In the genomic region with DNA sequence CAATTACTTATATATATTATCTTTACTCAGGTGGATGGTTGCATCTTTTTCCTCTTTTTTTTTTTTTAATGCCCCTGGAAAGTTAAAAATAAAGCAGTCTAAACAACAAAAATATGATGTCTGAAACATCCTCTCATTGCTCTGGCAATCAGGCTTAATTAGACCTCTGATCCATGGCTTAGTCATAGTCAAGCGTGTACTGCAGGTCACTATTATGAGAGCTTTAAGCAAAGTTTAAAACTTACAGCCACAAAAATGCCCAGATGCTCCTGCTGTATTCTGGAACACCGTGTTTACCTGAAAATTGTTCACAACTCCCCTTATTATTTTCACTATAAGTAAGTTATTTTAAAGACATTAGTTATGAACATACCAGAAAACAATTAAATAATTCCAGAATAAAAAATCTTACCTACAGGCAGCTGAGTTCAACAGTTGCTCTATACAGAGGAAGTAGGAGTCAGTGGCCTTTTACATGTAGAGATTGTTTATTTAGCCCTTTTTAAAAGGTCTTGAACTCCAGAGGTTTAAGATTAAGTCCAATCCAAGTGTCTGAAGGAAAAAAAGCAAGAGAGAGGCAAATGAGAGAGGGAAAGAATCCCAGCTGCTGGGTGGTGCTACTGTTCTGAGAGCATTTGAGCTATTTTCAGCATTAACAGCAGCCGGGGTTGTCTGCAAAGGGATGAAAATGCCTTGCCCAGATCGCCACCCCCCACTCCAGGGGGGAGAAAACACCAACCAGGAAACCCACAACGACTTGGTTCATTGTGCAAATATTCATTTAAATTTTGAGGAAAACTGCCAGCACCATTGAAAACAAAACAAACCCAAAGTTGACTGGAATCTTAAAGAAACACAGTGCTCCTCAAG, we compare ENCODE assay signal across 9 cellular contexts. TPM values are rescaled to one million over a fixed set of nuclear protein-coding genes. Genes with fewer than 3 reads are reported as not detected.
DNase-seq lines count a peak whose midpoint lies in the region; ATAC-seq and TF ChIP-seq lines count a peak whose summit lies in the region.
"Had no signal": no experiment of that assay in that cellular context is flagged by ENCODE, and none has a peak within 500 bp of the region (broad histone marks: within the 10 kb centered on the region; RNA-seq: fewer than 3 reads in every experiment).

No MANE protein-coding gene starts in this region.

- H3K9me3 Mint-ChIP-seq in activated CD4-positive, alpha-beta memory T cell treated with anti-CD3 and anti-CD28 coated beads, Interleukin-2, amount 10 ng/mL, durations not matched to agents 7 days and 5 days, result no peaks in the 10 kb centered on the region

- in situ Hi-C loops in G401 (cut with HindIII; ENCODE audit: low sequenced_read_pairs), result no loop called here

- TF ChIP-seq CTCF in retinal pigment epithelial cell (conservative IDR thresholded peaks at IDR 0.05; ENCODE audit: low read depth, low read length), result no peak
- no peak for TF ChIP-seq CTCF in WERI-Rb-1 (IDR thresholded peaks at IDR 0.05; ENCODE audit: low read depth, low read length)

- no peak overlapping the region for H3K27ac Mint-ChIP-seq in activated CD4-positive, alpha-beta memory T cell treated with anti-CD3 and anti-CD28 coated beads, Interleukin-2, amount 10 ng/mL, durations not matched to agents 7 days and 5 days

- CTCF ChIA-PET in activated CD4-positive, alpha-beta memory T cell treated with anti-CD3 and anti-CD28 coated beads, Interleukin-2, amount 10 ng/mL, durations not matched to agents 7 days and 5 days (lab: Charles Lee), result interaction anchor here (1.9 kb wide), 1 partner anchor 263 kb away, joined by 4 read pairs; no protein-coding TSS in a partner anchor

- H3K4me3 Mint-ChIP-seq in activated CD4-positive, alpha-beta memory T cell treated with anti-CD3 and anti-CD28 coated beads, Interleukin-2, amount 10 ng/mL, durations not matched to agents 7 days and 5 days, result no peak overlapping the region

- H3K27me3 ChIP-seq in WERI-Rb-1 (ENCODE audit: insufficient read depth, low read depth, severe bottlenecking), result no peaks in the 10 kb centered on the region

- H3K36me3 ChIP-seq in WERI-Rb-1, result no peaks in the 10 kb centered on the region
- H3K36me3 ChIP-seq: neutrophil had no signal

- H3K9me3 ChIP-seq in WERI-Rb-1 (ENCODE audit: severe bottlenecking), result peaks cover 2% of the 10 kb centered on the region
- H3K9me3 ChIP-seq: neutrophil had no signal

- H3K36me3 Mint-ChIP-seq in activated CD4-positive, alpha-beta memory T cell treated with anti-CD3 and anti-CD28 coated beads, Interleukin-2, amount 10 ng/mL, durations not matched to agents 7 days and 5 days (ENCODE audit: low read depth), result no peaks in the 10 kb centered on the region

- peak; percentile 11 for DNase-seq in G401 (ENCODE audit: low spot score)
- DNase-seq in astrocyte of the hippocampus (ENCODE audit: low read depth, low spot score), result peak; percentile 95
- DNase-seq in hepatic stellate cell (ENCODE audit: low spot score), result peak; percentile 65
- DNase-seq in retinal pigment epithelial cell (ENCODE audit: low read depth), result peak; percentile 69
- no peak for DNase-seq in WERI-Rb-1
- DNase-seq in NOMO-1 treated with DMSO at 0.1 percent for 48 hours (lab: John Stamatoyannopoulos, UW; ENCODE audit: unreplicated experiment), result no peak
- DNase-seq in activated CD4-positive, alpha-beta memory T cell treated with anti-CD3 and anti-CD28 coated beads, Interleukin-2, amount 10 ng/mL, durations not matched to agents 7 days and 5 days, result no peak

- peak overlapping the region; percentile 48 for H3K4me3 ChIP-seq in retinal pigment epithelial cell (ENCODE audit: low read length)
- H3K4me3 ChIP-seq in WERI-Rb-1 (ENCODE audit: low read depth, low read length), result no peak overlapping the region

- H3K4me1 Mint-ChIP-seq in activated CD4-positive, alpha-beta memory T cell treated with anti-CD3 and anti-CD28 coated beads, Interleukin-2, amount 10 ng/mL, durations not matched to agents 7 days and 5 days, result no peaks in the 10 kb centered on the region

- no peak overlapping the region for H3K27ac ChIP-seq in WERI-Rb-1
- H3K27ac ChIP-seq: neutrophil had no signal

- peaks cover 4% of the 10 kb centered on the region for H3K27me3 Mint-ChIP-seq in activated CD4-positive, alpha-beta memory T cell treated with anti-CD3 and anti-CD28 coated beads, Interleukin-2, amount 10 ng/mL, durations not matched to agents 7 days and 5 days

- no peak for ATAC-seq in HG03342 (IDR thresholded peaks at IDR 0.05; ENCODE audit: unreplicated experiment)

- POLR2A ChIA-PET in activated CD4-positive, alpha-beta memory T cell treated with anti-CD3 and anti-CD28 coated beads, Interleukin-2, amount 10 ng/mL, durations not matched to agents 7 days and 5 days (lab: Charles Lee), result no interaction called here

RNA-seq across cellular contexts. Expression of gene SORBS2, which starts 36.9 kb away (rescaled TPM):
- total RNA-seq in G401 (2014; rRNA removed; shearing (Covaris generic)), result 16.3 and 39.7 TPM in 2 replicates
- not detected for total RNA-seq in activated CD4-positive, alpha-beta memory T cell treated with anti-CD3 and anti-CD28 coated beads, Interleukin-2, amount 10 ng/mL, durations not matched to agents 7 days and 5 days

Comparison
In these comparisons a context has a peak if more than half of its experiments do, and no peak if none do; other contexts are left out.
1. DNase-seq: peak in G401 (single experiment), astrocyte of the hippocampus (single experiment), hepatic stellate cell (single experiment) and retinal pigment epithelial cell (single experiment); none in WERI-Rb-1 (single experiment), NOMO-1 treated with DMSO at 0.1 percent for 48 hours (single experiment) and activated CD4-positive, alpha-beta memory T cell treated with anti-CD3 and anti-CD28 coated beads, Interleukin-2, amount 10 ng/mL, durations not matched to agents 7 days and 5 days (single experiment).
2. RNA of gene SORBS2, which starts 36.9 kb away (total RNA-seq): 16.3 to 39.7 TPM in G401; not detected in activated CD4-positive, alpha-beta memory T cell treated with anti-CD3 and anti-CD28 coated beads, Interleukin-2, amount 10 ng/mL, durations not matched to agents 7 days and 5 days; every median in the first group is over 10 times any median in the second.